ENCODE assay signal across 16 cellular contexts in the genomic region with DNA sequence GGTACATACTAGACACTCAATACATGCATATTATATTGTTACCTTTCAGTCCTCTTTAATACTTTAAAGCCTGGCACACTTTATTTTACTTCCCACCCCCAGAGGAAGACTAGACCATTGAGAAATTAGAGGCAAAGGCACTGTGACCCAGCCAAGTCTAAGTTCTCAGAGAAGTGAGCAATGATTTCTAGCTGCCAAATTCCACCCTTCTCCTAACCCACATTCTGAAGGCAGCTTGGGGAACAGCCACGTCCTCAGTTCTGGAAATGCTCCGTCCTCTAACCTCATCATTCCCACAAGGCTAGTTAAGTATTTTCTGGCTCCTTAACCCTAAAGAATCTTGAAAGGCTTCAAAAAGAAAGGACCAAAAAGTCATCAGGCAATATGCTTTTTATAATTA.
DNase-seq lines count a peak whose midpoint lies in the region; ATAC-seq and TF ChIP-seq lines count a peak whose summit lies in the region.
"Had no signal": no experiment of that assay in that cellular context is flagged by ENCODE, and none has a peak within 500 bp of the region (broad histone marks: within the 10 kb centered on the region; RNA-seq: fewer than 3 reads in every experiment).

No MANE protein-coding gene starts in this region.

- H3K27ac ChIP-seq in SK-N-SH (ENCODE audit: low read depth in 2 of 2, low read length in 1 of 2) (peak overlapping the region; percentile 72 to 80), tibial nerve (peak overlapping the region in 2 of 4 donors; percentile 54 to 78), neuronal stem cell (replicated peaks; ENCODE audit: low read length) (no peak overlapping the region)
- H3K27ac ChIP-seq: VCaP had no signal

- H3K4me3 Mint-ChIP-seq in nephron = no peak overlapping the region
- H3K4me3 Mint-ChIP-seq: GM23338; natural killer cell; stimulated activated effector memory CD8-positive, alpha-beta T cell treated with anti-CD3 and anti-CD28 coated beads, Interleukin-12 subunit alpha, Interleukin-12 subunit beta, amount 100 ng/mL, for 72 hours had no signal

- H3K23ac ChIP-seq in neuronal stem cell (ENCODE audit: low read depth, low read length, poor library complexity) = no peak overlapping the region

- DNase-seq in SK-N-SH (no peak), fibroblast of mammary gland (ENCODE audit: low read depth) (peak; percentile 96), tibial nerve (ENCODE audit: low spot score in 2 of 2) (peak; percentile 13 to 49), neuronal stem cell (ENCODE audit: low spot score) (no peak), T-helper 1 cell (no peak), hippocampal formation (lab: John Stamatoyannopoulos, UW) (no peak)
- DNase-seq: activated T-cell treated with anti-CD3 and anti-CD28 coated beads for 4 hours, natural killer cell, NCI-H1105 treated with DMSO at 0.1 percent for 48 hours, NCI-H69 had no signal

- H3K4me3 ChIP-seq in SK-N-SH (ENCODE audit: low read depth in 2 of 2, low read length in 1 of 2) (no peak overlapping the region), fibroblast of mammary gland (ENCODE audit: control insufficient read depth, low read depth, low read length) (no peak overlapping the region), tibial nerve (no peak overlapping the region), neuronal stem cell (ENCODE audit: low read length in 2 of 2) (no peak overlapping the region)
- H3K4me3 ChIP-seq: breast epithelium, GM23338 had no signal

- TF ChIP-seq POLR2A in tibial nerve (IDR thresholded peaks at IDR 0.05) = no peak

- WGBS in SK-N-SH (ENCODE audit: low lambda C conversion rate) = 81% methylated on average over 2 of the region's 2 CpGs
- 4 to 13% methylated on average over 2 of the region's 2 CpGs for WGBS in tibial nerve, 2 donors
- no CpG with 5 or more reads among the region's 2 CpGs for WGBS in neuronal stem cell (ENCODE audit: extremely low coverage in 2 of 2, insufficient read length in 2 of 2, insufficient replicate concordance in 1 of 2), 2 donors

- H3F3A ChIP-seq in SK-N-SH (replicated peaks; ENCODE audit: insufficient read depth) = peaks cover 37% of the 10 kb centered on the region

- H3K9me3 Mint-ChIP-seq in nephron = no peaks in the 10 kb centered on the region
- H3K9me3 Mint-ChIP-seq: GM23338; natural killer cell; stimulated activated effector memory CD8-positive, alpha-beta T cell treated with anti-CD3 and anti-CD28 coated beads, Interleukin-12 subunit alpha, Interleukin-12 subunit beta, amount 100 ng/mL, for 72 hours had no signal

- H3K27me3 Mint-ChIP-seq in nephron (ENCODE audit: low read depth) = no peaks in the 10 kb centered on the region

- CTCF ChIA-PET in SK-N-SH (lab: Yijun Ruan, JAX) = interaction anchor here (1.2 to 3.7 kb wide), 8 partner anchors 10 to 319 kb away, joined by 3 to 24 read pairs (median 9); no protein-coding TSS in a partner anchor

- no peak for ATAC-seq in HG03139 (IDR thresholded peaks at IDR 0.05; ENCODE audit: unreplicated experiment)
- ATAC-seq: GM23338; natural killer cell; stimulated activated effector memory CD8-positive, alpha-beta T cell treated with anti-CD3 and anti-CD28 coated beads, Interleukin-12 subunit alpha, Interleukin-12 subunit beta, amount 100 ng/mL, for 72 hours had no signal

- no peak for TF ChIP-seq EP300 in SK-N-SH (IDR thresholded peaks at IDR 0.05; ENCODE audit: borderline replicate concordance in 1 of 2, low read depth in 1 of 2, low read length in 1 of 2)
- peak; percentile 20 to 72 for TF ChIP-seq EP300 in tibial nerve (IDR thresholded peaks at IDR 0.05)

- TF ChIP-seq RAD21 in SK-N-SH (IDR thresholded peaks at IDR 0.05; ENCODE audit: low read length) = no peak

- H3K79me1 ChIP-seq in neuronal stem cell (ENCODE audit: low read depth, low read length) = no peaks in the 10 kb centered on the region

- H3K9ac ChIP-seq in SK-N-SH = peak overlapping the region; percentile 32; the same call in 1 of the 2 replicates
- H3K9ac ChIP-seq in neuronal stem cell (ENCODE audit: low read depth, low read length, poor library complexity) = no peak overlapping the region

- H3K9me2 ChIP-seq in SK-N-SH = no peaks in the 10 kb centered on the region

- peaks cover 46% of the 10 kb centered on the region for H3K36me3 Mint-ChIP-seq in nephron (ENCODE audit: low read depth)
- H3K36me3 Mint-ChIP-seq: natural killer cell; stimulated activated effector memory CD8-positive, alpha-beta T cell treated with anti-CD3 and anti-CD28 coated beads, Interleukin-12 subunit alpha, Interleukin-12 subunit beta, amount 100 ng/mL, for 72 hours had no signal

- no peak overlapping the region; the same call in 1 of the 2 replicates for H3K4me2 ChIP-seq in SK-N-SH
- H3K4me2 ChIP-seq in neuronal stem cell (ENCODE audit: insufficient read depth, low read length, poor library complexity, severe bottlenecking) = no peak overlapping the region
- H3K4me2 ChIP-seq: GM23338 had no signal

- no peak overlapping the region for H2BK12ac ChIP-seq in neuronal stem cell (ENCODE audit: low read length)

- POLR2A ChIA-PET in SK-N-SH (lab: Yijun Ruan, JAX) = no interaction called here

- H3K18ac ChIP-seq in neuronal stem cell (ENCODE audit: low read length) = no peak overlapping the region

- no peak overlapping the region for H4K8ac ChIP-seq in neuronal stem cell (ENCODE audit: low read depth, low read length)

- H3K79me2 ChIP-seq in SK-N-SH (ENCODE audit: insufficient read depth) = no peaks in the 10 kb centered on the region

- peaks cover 44% of the 10 kb centered on the region for H3K4me1 Mint-ChIP-seq in nephron
- H3K4me1 Mint-ChIP-seq: GM23338; natural killer cell; stimulated activated effector memory CD8-positive, alpha-beta T cell treated with anti-CD3 and anti-CD28 coated beads, Interleukin-12 subunit alpha, Interleukin-12 subunit beta, amount 100 ng/mL, for 72 hours had no signal

- H2AFZ ChIP-seq in SK-N-SH (ENCODE audit: low read depth) = peak overlapping the region; percentile 48; the same call in 1 of the 2 replicates
- H2AFZ ChIP-seq in neuronal stem cell (ENCODE audit: low read length) = no peak overlapping the region
- H2AFZ ChIP-seq: GM23338 had no signal

- H3K27me3 ChIP-seq in SK-N-SH (ENCODE audit: insufficient read depth) = no peaks in the 10 kb centered on the region
- no peaks in the 10 kb centered on the region for H3K27me3 ChIP-seq in tibial nerve
- H3K27me3 ChIP-seq in neuronal stem cell (ENCODE audit: control insufficient read depth in 3 of 3, insufficient read depth in 3 of 3, low read depth in 1 of 3, low read length in 3 of 3) = no peaks in the 10 kb centered on the region
- H3K27me3 ChIP-seq: breast epithelium had no signal

- H3K4me1 ChIP-seq in SK-N-SH (ENCODE audit: control insufficient read depth in 1 of 2, insufficient read depth in 2 of 2, low read depth in 1 of 2, low read length in 1 of 2) (peaks cover 6 to 17% of the 10 kb centered on the region in 2 experiments), tibial nerve (peaks cover 0 to 35% (median 12%) of the 10 kb centered on the region in 4 donors), neuronal stem cell (ENCODE audit: control insufficient read depth in 2 of 2, insufficient read depth in 1 of 2, low read depth in 1 of 2, low read length in 2 of 2) (no peaks in the 10 kb centered on the region)
- H3K4me1 ChIP-seq: breast epithelium had no signal

- H3K27ac Mint-ChIP-seq in nephron = peak overlapping the region; percentile 64 to 92 (median 81)
- H3K27ac Mint-ChIP-seq: GM23338; natural killer cell; stimulated activated effector memory CD8-positive, alpha-beta T cell treated with anti-CD3 and anti-CD28 coated beads, Interleukin-12 subunit alpha, Interleukin-12 subunit beta, amount 100 ng/mL, for 72 hours had no signal

- no peaks in the 10 kb centered on the region for H3K9me3 ChIP-seq in SK-N-SH
- H3K9me3 ChIP-seq in tibial nerve = no peaks in the 10 kb centered on the region
- no peaks in the 10 kb centered on the region for H3K9me3 ChIP-seq in neuronal stem cell (replicated peaks in 1 of 2; ENCODE audit: control insufficient read depth in 2 of 2, insufficient read depth in 1 of 2, low read depth in 1 of 2, low read length in 2 of 2)
- H3K9me3 ChIP-seq: breast epithelium had no signal

- no peak overlapping the region for H3K4ac ChIP-seq in neuronal stem cell (ENCODE audit: low read length)

- no peak overlapping the region for H4K91ac ChIP-seq in neuronal stem cell (ENCODE audit: low read depth, low read length, poor library complexity)

- H3K36me3 ChIP-seq in SK-N-SH (replicated peaks in 1 of 2; ENCODE audit: control insufficient read depth in 1 of 2, insufficient read depth in 2 of 2, low read length in 1 of 2) (peaks cover 2 to 3% of the 10 kb centered on the region in 2 experiments), tibial nerve (peaks cover 0 to 16% (median 0%) of the 10 kb centered on the region in 3 donors), neuronal stem cell (replicated peaks in 1 of 2; ENCODE audit: control insufficient read depth in 2 of 2, insufficient read depth in 2 of 2, low read length in 2 of 2) (no peaks in the 10 kb centered on the region)
- H3K36me3 ChIP-seq: breast epithelium had no signal

- no peak overlapping the region for H2BK120ac ChIP-seq in neuronal stem cell (ENCODE audit: low read depth, low read length)

- no peak overlapping the region for H2AK5ac ChIP-seq in neuronal stem cell (ENCODE audit: low read depth, low read length)

- no peaks in the 10 kb centered on the region for H4K20me1 ChIP-seq in SK-N-SH (ENCODE audit: insufficient read depth)

- no peak overlapping the region for H2BK5ac ChIP-seq in neuronal stem cell (ENCODE audit: low read length)

- no peak overlapping the region for H2BK15ac ChIP-seq in neuronal stem cell (ENCODE audit: low read length)

- no peak for TF ChIP-seq CTCF in SK-N-SH (IDR thresholded peaks at IDR 0.05)
- no peak for TF ChIP-seq CTCF in fibroblast of mammary gland (conservative IDR thresholded peaks at IDR 0.05; ENCODE audit: control insufficient read depth, insufficient read depth, low read depth, low read length)
- no peak for TF ChIP-seq CTCF in nephron (IDR thresholded peaks at IDR 0.05; ENCODE audit: unreplicated experiment in 3 of 3)
- TF ChIP-seq CTCF in tibial nerve (IDR thresholded peaks at IDR 0.05) = peak in 1 of 5 experiments; percentile 14

- H3K14ac ChIP-seq in neuronal stem cell (ENCODE audit: low read length) = no peak overlapping the region

TF ChIP-seq in SK-N-SH, 30 proteins besides CTCF, POLR2A, EP300 and RAD21 (continues in another document):
- no peak for TF ChIP-seq JUND (IDR thresholded peaks at IDR 0.05)
- TF ChIP-seq RCOR1 (IDR thresholded peaks at IDR 0.05; ENCODE audit: low read length) = no peak
- TF ChIP-seq FOXJ3 (CRISPR knock-in tag; IDR thresholded peaks at IDR 0.05) = no peak
- no peak for TF ChIP-seq NFIC (IDR thresholded peaks at IDR 0.05; ENCODE audit: borderline replicate concordance)
- no peak for TF ChIP-seq SIN3A (IDR thresholded peaks at IDR 0.05; ENCODE audit: borderline replicate concordance, low read depth, low read length)
- TF ChIP-seq MEF2A (IDR thresholded peaks at IDR 0.05; ENCODE audit: borderline replicate concordance, low read depth) = no peak

Comparison
In these comparisons a context has a peak if more than half of its experiments do, and no peak if none do; other contexts are left out.
1. DNase-seq: peak in fibroblast of mammary gland (single experiment) and tibial nerve (2 of 2); none in SK-N-SH (single experiment), neuronal stem cell (single experiment), T-helper 1 cell (0 of 5) and hippocampal formation (0 of 2).